Comparison of ENCODE assay signal across 22 cellular contexts in genomic region chr16:8686879-8687278, GRCh38. TPM values are rescaled to one million over a fixed set of nuclear protein-coding genes. Genes with fewer than 3 reads are reported as not detected.
DNase-seq lines count a peak whose midpoint lies in the region; ATAC-seq and TF ChIP-seq lines count a peak whose summit lies in the region.
"Had no signal": no experiment of that assay in that cellular context is flagged by ENCODE, and none has a peak within 500 bp of the region (broad histone marks: within the 10 kb centered on the region; RNA-seq: fewer than 3 reads in every experiment).

No MANE protein-coding gene starts in this region.

- H3K27ac ChIP-seq in cardiac muscle cell: peak overlapping the region; percentile 48
- no peak overlapping the region for H3K27ac ChIP-seq in endodermal cell (ENCODE audit: low read depth, low read length)
- H3K27ac ChIP-seq in transverse colon: no peak overlapping the region
- no peak overlapping the region for H3K27ac ChIP-seq in GM23338 (ENCODE audit: low read depth)

- no peaks in the 10 kb centered on the region for H3K9me2 ChIP-seq in GM23338 (ENCODE audit: insufficient read depth)

- no peaks in the 10 kb centered on the region for H3K79me2 ChIP-seq in GM23338 (replicated peaks; ENCODE audit: insufficient read depth)

- no peak overlapping the region for H3K4me3 Mint-ChIP-seq in endodermal cell
- no peak overlapping the region for H3K4me3 Mint-ChIP-seq in GM23338
- H3K4me3 Mint-ChIP-seq: activated CD4-positive, alpha-beta T cell treated with anti-CD3 and anti-CD28 coated beads, Interleukin-2, amount 10 ng/mL, durations not matched to agents 7 days and 5 days; activated T-cell treated with anti-CD3 and anti-CD28 coated beads, Interleukin-2, amount 50 U/mL, for 72 hours; B cell; naive thymus-derived CD4-positive, alpha-beta T cell; stimulated activated effector memory CD8-positive, alpha-beta T cell treated with anti-CD3 and anti-CD28 coated beads, Interleukin-12 subunit alpha, Interleukin-12 subunit beta, amount 100 ng/mL, for 72 hours; T-helper 2 cell treated with Interferon-gamma antibody and Interleukin-4, amounts not matched to agents 5 μg/mL and 100 μg/mL, for 36 hours had no signal

- H3K9ac ChIP-seq in endodermal cell (ENCODE audit: extremely low read depth, low read length, poor library complexity, severe bottlenecking): no peak overlapping the region

- TF ChIP-seq CTCF in cardiac muscle cell (IDR thresholded peaks at IDR 0.05; ENCODE audit: low read depth, low read length): no peak
- TF ChIP-seq CTCF in endodermal cell (conservative IDR thresholded peaks at IDR 0.05): no peak
- TF ChIP-seq CTCF in transverse colon (IDR thresholded peaks at IDR 0.05): no peak
- TF ChIP-seq CTCF in GM23338 (conservative IDR thresholded peaks at IDR 0.05; ENCODE audit: low read depth in 2 of 2): no peak

- H3K27ac Mint-ChIP-seq in endodermal cell: peak overlapping the region; percentile 27
- no peak overlapping the region for H3K27ac Mint-ChIP-seq in GM23338
- H3K27ac Mint-ChIP-seq: activated CD4-positive, alpha-beta T cell treated with anti-CD3 and anti-CD28 coated beads, Interleukin-2, amount 10 ng/mL, durations not matched to agents 7 days and 5 days; activated T-cell treated with anti-CD3 and anti-CD28 coated beads, Interleukin-2, amount 50 U/mL, for 72 hours; B cell; naive thymus-derived CD4-positive, alpha-beta T cell; T-helper 2 cell treated with Interferon-gamma antibody and Interleukin-4, amounts not matched to agents 5 μg/mL and 100 μg/mL, for 36 hours had no signal

- H3K4me3 ChIP-seq in cardiac muscle cell (no peak overlapping the region), endodermal cell (ENCODE audit: low read length) (no peak overlapping the region), transverse colon (no peak overlapping the region), GM23338 (no peak overlapping the region)
- H3K4me3 ChIP-seq: GM12878, HAP-1 had no signal

- H4K20me1 ChIP-seq in GM23338 (replicated peaks; ENCODE audit: insufficient read depth): no peaks in the 10 kb centered on the region

- H3K27me3 Mint-ChIP-seq in endodermal cell (ENCODE audit: insufficient read depth) (no peaks in the 10 kb centered on the region), GM23338 (ENCODE audit: insufficient read depth, low read depth, poor library complexity) (no peaks in the 10 kb centered on the region)
- H3K27me3 Mint-ChIP-seq: activated CD4-positive, alpha-beta T cell treated with anti-CD3 and anti-CD28 coated beads, Interleukin-2, amount 10 ng/mL, durations not matched to agents 7 days and 5 days; B cell; naive thymus-derived CD4-positive, alpha-beta T cell had no signal

- TF ChIP-seq EP300 in transverse colon (IDR thresholded peaks at IDR 0.05; ENCODE audit: low read depth): no peak

- H3K4me1 ChIP-seq in cardiac muscle cell (ENCODE audit: low read depth): peaks cover 9% of the 10 kb centered on the region
- H3K4me1 ChIP-seq in endodermal cell (ENCODE audit: control insufficient read depth, insufficient read depth, low read length): peaks cover 9% of the 10 kb centered on the region
- H3K4me1 ChIP-seq in transverse colon: peaks cover 0 to 11% (median 3%) of the 10 kb centered on the region in 4 donors
- H3K4me1 ChIP-seq in GM23338 (ENCODE audit: insufficient read depth): 0 out of 2 replicates have a peak, but pooled peaks cover 12% of the 10 kb centered on the region
- H3K4me1 ChIP-seq: HAP-1 had no signal

- WGBS in endodermal cell (ENCODE audit: insufficient coverage in 1 of 2, insufficient read length in 1 of 2), 2 experiments: 97 to 99% methylated on average over 7 to 9 of the region's 9 CpGs
- WGBS in transverse colon (ENCODE audit: low coverage in 1 of 2), 2 donors: 20 to 79% methylated on average over 1 to 9 of the region's 9 CpGs

- no peak overlapping the region for H3K4me2 ChIP-seq in GM23338

- H3K36me3 Mint-ChIP-seq in endodermal cell (ENCODE audit: low read depth) (peaks cover 15% of the 10 kb centered on the region), GM23338 (ENCODE audit: low read depth) (peaks cover 9% of the 10 kb centered on the region)
- H3K36me3 Mint-ChIP-seq: stimulated activated effector memory CD8-positive, alpha-beta T cell treated with anti-CD3 and anti-CD28 coated beads, Interleukin-12 subunit alpha, Interleukin-12 subunit beta, amount 100 ng/mL, for 72 hours had no signal

- ATAC-seq in left ventricle myocardium superior: no peak
- ATAC-seq in GM23338: no peak
- no peak for ATAC-seq in GM21786 (IDR thresholded peaks at IDR 0.05; ENCODE audit: unreplicated experiment)
- ATAC-seq: activated T-cell treated with anti-CD3 and anti-CD28 coated beads, Interleukin-2, amount 50 U/mL, for 72 hours; naive thymus-derived CD4-positive, alpha-beta T cell; stimulated activated effector memory CD8-positive, alpha-beta T cell treated with anti-CD3 and anti-CD28 coated beads, Interleukin-12 subunit alpha, Interleukin-12 subunit beta, amount 100 ng/mL, for 72 hours had no signal

- H3K27me3 ChIP-seq in cardiac muscle cell (no peaks in the 10 kb centered on the region), endodermal cell (ENCODE audit: control insufficient read depth, insufficient read depth, low read length, poor library complexity, severe bottlenecking) (no peaks in the 10 kb centered on the region), transverse colon (no peaks in the 10 kb centered on the region), GM23338 (ENCODE audit: insufficient read depth) (no peaks in the 10 kb centered on the region)

- no peak overlapping the region for H2AFZ ChIP-seq in GM23338

- no peak for TF ChIP-seq POLR2A in transverse colon (IDR thresholded peaks at IDR 0.05)

- H3F3A ChIP-seq in GM23338 (replicated peaks; ENCODE audit: low read depth): no peaks in the 10 kb centered on the region

- in situ Hi-C loops in transverse colon (cut with MboI; ENCODE audit: low pct_ligation_motif_present in 1 of 4, low pct_unique_long_range_greater_than_20kb in 1 of 4, low sequenced_read_pairs in 3 of 4): loop anchor here in 1 of 4 donors (25.0 kb wide), 1 partner anchor 450 kb away; no protein-coding TSS in a partner anchor

- intact Hi-C loops in left ventricle myocardium superior (cut with micrococcal nuclease) (no loop called here), transverse colon (cut with DNase I; ENCODE audit: low total_unique reads) (no loop called here)

- H3K36me3 ChIP-seq in cardiac muscle cell: no peaks in the 10 kb centered on the region
- no peaks in the 10 kb centered on the region for H3K36me3 ChIP-seq in endodermal cell (ENCODE audit: control insufficient read depth, insufficient read depth, low read length)
- H3K36me3 ChIP-seq in transverse colon: no peaks in the 10 kb centered on the region
- H3K36me3 ChIP-seq in GM23338 (ENCODE audit: insufficient read depth): no peaks in the 10 kb centered on the region; the same call in 1 of the 2 replicates
- H3K36me3 ChIP-seq: HAP-1 had no signal

- H3K9me3 ChIP-seq in cardiac muscle cell (ENCODE audit: low read depth): no peaks in the 10 kb centered on the region
- peaks cover 14% of the 10 kb centered on the region for H3K9me3 ChIP-seq in endodermal cell (ENCODE audit: control insufficient read depth, low read length)
- peaks cover 7 to 11% of the 10 kb centered on the region in 2 donors for H3K9me3 ChIP-seq in transverse colon

- H3K4me1 Mint-ChIP-seq in endodermal cell: peaks cover 11% of the 10 kb centered on the region
- peaks cover 17% of the 10 kb centered on the region for H3K4me1 Mint-ChIP-seq in GM23338
- H3K4me1 Mint-ChIP-seq: activated CD4-positive, alpha-beta T cell treated with anti-CD3 and anti-CD28 coated beads, Interleukin-2, amount 10 ng/mL, durations not matched to agents 7 days and 5 days; stimulated activated effector memory CD8-positive, alpha-beta T cell treated with anti-CD3 and anti-CD28 coated beads, Interleukin-12 subunit alpha, Interleukin-12 subunit beta, amount 100 ng/mL, for 72 hours had no signal

- DNase-seq in cardiac muscle cell (ENCODE audit: low read depth in 1 of 2, low spot score in 1 of 2) (no peak), left ventricle myocardium superior (no peak), NCI-H510A treated with DMSO at 0.1 percent for 48 hours (lab: John Stamatoyannopoulos, UW) (peak; percentile 16), endodermal cell (no peak), transverse colon (peak; percentile 10), cerebellum (ENCODE audit: low spot score) (no peak), GM23338 (ENCODE audit: low spot score) (no peak)
- DNase-seq: activated CD4-positive, alpha-beta T cell treated with anti-CD3 and anti-CD28 coated beads, Interleukin-2, amount 10 ng/mL, durations not matched to agents 7 days and 5 days; activated naive CD4-positive, alpha-beta T cell treated with anti-CD3 and anti-CD28 coated beads, Interleukin-2, amount 50 U/mL, for 16 hours; activated T-cell treated with anti-CD3 and anti-CD28 coated beads, Interleukin-2, amount 50 U/mL, for 72 hours; foreskin melanocyte; Kasumi-1; naive thymus-derived CD4-positive, alpha-beta T cell; NCI-H187 treated with DMSO at 0.1 percent for 48 hours; NCI-H226; stimulated activated CD4-positive, alpha-beta T cell treated with anti-CD3 and anti-CD28 coated beads, Interleukin-2, amount 100 ng/mL, for 48 hours had no signal

- H3K9me3 Mint-ChIP-seq in endodermal cell (peaks cover 19% of the 10 kb centered on the region), GM23338 (peaks cover 9% of the 10 kb centered on the region)

TF ChIP-seq in GM23338, 12 proteins besides CTCF, POLR2A, EP300 and RAD21 (continues in another document):
- TF ChIP-seq, protein P1, sequence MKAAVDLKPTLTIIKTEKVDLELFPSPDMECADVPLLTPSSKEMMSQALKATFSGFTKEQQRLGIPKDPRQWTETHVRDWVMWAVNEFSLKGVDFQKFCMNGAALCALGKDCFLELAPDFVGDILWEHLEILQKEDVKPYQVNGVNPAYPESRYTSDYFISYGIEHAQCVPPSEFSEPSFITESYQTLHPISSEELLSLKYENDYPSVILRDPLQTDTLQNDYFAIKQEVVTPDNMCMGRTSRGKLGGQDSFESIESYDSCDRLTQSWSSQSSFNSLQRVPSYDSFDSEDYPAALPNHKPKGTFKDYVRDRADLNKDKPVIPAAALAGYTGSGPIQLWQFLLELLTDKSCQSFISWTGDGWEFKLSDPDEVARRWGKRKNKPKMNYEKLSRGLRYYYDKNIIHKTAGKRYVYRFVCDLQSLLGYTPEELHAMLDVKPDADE (IDR thresholded peaks at IDR 0.05): no peak
- TF ChIP-seq EZH2phosphoT487 (IDR thresholded peaks at IDR 0.05; ENCODE audit: unreplicated experiment) (no peak), NANOG (IDR thresholded peaks at IDR 0.05; ENCODE audit: borderline replicate concordance) (no peak), JUNB (IDR thresholded peaks at IDR 0.05; ENCODE audit: unreplicated experiment) (no peak), EZH2 (IDR thresholded peaks at IDR 0.05; ENCODE audit: low read depth, unreplicated experiment) (no peak)

RNA-seq across cellular contexts. Expression of gene ABAT, which starts 12.5 kb away (rescaled TPM):
- total RNA-seq in cardiac muscle cell (71.4 and 115 TPM in 2 replicates), left ventricle myocardium superior (2.6 TPM), endodermal cell (10 to 100 TPM in 1 of 2 donors, 1 to 10 TPM in 1; 9.7 to 13.6 TPM), transverse colon (10 to 100 TPM; 15.7 to 35.2 (median 21.7) TPM), cerebellum (139 TPM)
- polyA plus RNA-seq in cardiac muscle cell (51.7 and 54.4 TPM in 2 replicates), GM23338 (2016; fragmentation: Nextera tagmentation; extraction: Ambion mirVana) (4.4 TPM in 2 replicates)
- polyA plus RNA-seq in endodermal cell (2013, experiment 1 of 2): 64.2 TPM
- polyA plus RNA-seq in endodermal cell (2013, experiment 2 of 2): 65.0 TPM
- 3.8 and 8.8 TPM in 2 replicates for total RNA-seq in GM23338 (2014; rRNA removed; shearing (Covaris generic))

Comparison
In these comparisons a context has a peak if more than half of its experiments do, and no peak if none do; other contexts are left out.
1. DNase-seq: peak in NCI-H510A treated with DMSO at 0.1 percent for 48 hours (single experiment) and transverse colon (single experiment); none in cardiac muscle cell (0 of 2), left ventricle myocardium superior (single experiment), endodermal cell (single experiment), cerebellum (single experiment) and GM23338 (single experiment).